Comparison of ENCODE assay signal across 19 cellular contexts in genomic region chr12:27696864-27697564, GRCh38. TPM values are rescaled to one million over a fixed set of nuclear protein-coding genes. Genes with fewer than 3 reads are reported as not detected.
"Had no signal": no experiment of that assay in that cellular context is flagged by ENCODE, and none has a peak within 500 bp of the region (broad histone marks: within the 10 kb centered on the region; RNA-seq: fewer than 3 reads in every experiment).

No MANE protein-coding gene starts in this region.

- ATAC-seq: activated T-cell treated with anti-CD3 and anti-CD28 coated beads, Interleukin-2, amount 50 U/mL, for 72 hours; foreskin keratinocyte; natural killer cell had no signal

- H3K27ac ChIP-seq: epithelial cell of prostate, foreskin keratinocyte, left ventricle myocardium inferior, neutrophil, parathyroid adenoma, tibial artery, vagina, WERI-Rb-1 had no signal

- H2AFZ ChIP-seq: parathyroid adenoma had no signal

- H3K79me2 ChIP-seq: parathyroid adenoma had no signal

- H3K4me3 ChIP-seq: left ventricle myocardium inferior, tibial artery, vagina had no signal

- H3K9me3 ChIP-seq: left ventricle myocardium inferior, neutrophil, tibial artery, vagina had no signal

- H3K4me1 ChIP-seq: foreskin keratinocyte, left ventricle myocardium inferior, parathyroid adenoma, tibial artery, vagina had no signal

- DNase-seq: activated CD4-positive, alpha-beta T cell treated with anti-CD3 and anti-CD28 coated beads, Interleukin-2, amount 50 U/mL, for 4 hours; activated effector memory CD4-positive, alpha-beta T cell treated with anti-CD3 and anti-CD28 coated beads, Interleukin-2, amount 50 U/mL, for 16 hours; activated naive CD4-positive, alpha-beta T cell treated with anti-CD3 and anti-CD28 coated beads, Interleukin-2, amount 50 U/mL, for 16 hours; activated T-cell treated with anti-CD3 and anti-CD28 coated beads, Interleukin-2, amount 50 U/mL, for 72 hours; endodermal cell; foreskin keratinocyte; glutamatergic neuron; hypothalamus; left ventricle myocardium inferior; natural killer cell; stimulated activated CD4-positive, alpha-beta T cell treated with anti-CD3 and anti-CD28 coated beads, Interleukin-1b, Interleukin-23, amount 100 ng/mL, for 48 hours; stimulated activated CD8-positive, alpha-beta memory T cell treated with anti-CD3 and anti-CD28 coated beads, Interleukin-4, amount 100 ng/mL, for 48 hours; stimulated activated naive CD4-positive, alpha-beta T cell; tibial artery; WERI-Rb-1 had no signal

- H3K27me3 ChIP-seq: foreskin keratinocyte, neutrophil, tibial artery, vagina had no signal

- H3K9ac ChIP-seq: parathyroid adenoma had no signal

- H3K36me3 ChIP-seq: neutrophil had no signal

RNA-seq across cellular contexts. Expression of gene REP15, which starts 0.8 kb away (rescaled TPM):
- total RNA-seq: activated T-cell treated with anti-CD3 and anti-CD28 coated beads, Interleukin-2, amount 50 U/mL, for 72 hours; natural killer cell; vagina had no signal
